8 cellular contexts compared by ENCODE assay signal in the genomic region with DNA sequence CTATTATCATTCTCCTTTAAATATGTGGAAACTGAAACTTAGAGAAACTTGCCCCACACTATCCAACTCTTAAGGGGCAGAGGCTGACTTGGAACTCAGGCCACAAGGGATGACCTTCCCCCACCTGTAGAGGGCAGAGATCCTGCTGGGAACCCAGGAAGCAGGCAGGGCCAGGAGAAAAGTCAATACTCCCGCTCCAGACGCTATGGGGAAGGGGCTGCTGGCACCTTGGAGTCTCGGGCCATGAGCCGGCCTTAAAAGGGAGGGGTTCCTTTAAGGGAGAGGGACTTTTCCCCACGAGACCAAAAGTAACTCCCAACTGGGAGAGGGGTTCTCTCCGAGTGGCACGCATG. TPM values are rescaled to one million over a fixed set of nuclear protein-coding genes. Genes with fewer than 3 reads are reported as not detected.
DNase-seq lines count a peak whose midpoint lies in the region; ATAC-seq and TF ChIP-seq lines count a peak whose summit lies in the region.

No MANE protein-coding gene starts in this region.

- H3K4me1 Mint-ChIP-seq in WTC11: peaks cover 41% of the 10 kb centered on the region
- H3K4me1 Mint-ChIP-seq in stimulated activated effector memory CD8-positive, alpha-beta T cell treated with anti-CD3 and anti-CD28 coated beads, Interleukin-12 subunit alpha, Interleukin-12 subunit beta, amount 100 ng/mL, for 72 hours: peaks cover 5% of the 10 kb centered on the region

- no peaks in the 10 kb centered on the region for H3K27me3 Mint-ChIP-seq in WTC11 (ENCODE audit: low read depth)

- DNase-seq in ACHN: peak; percentile 43
- peak; percentile 63 for DNase-seq in WTC11 (ENCODE audit: low spot score)
- DNase-seq in iPS-NIHi7 (ENCODE audit: extremely low spot score): peak; percentile 71
- no peak for DNase-seq in stimulated activated effector memory CD8-positive, alpha-beta T cell treated with anti-CD3 and anti-CD28 coated beads, Interleukin-12 subunit alpha, Interleukin-12 subunit beta, amount 100 ng/mL, for 72 hours (ENCODE audit: low spot score in 2 of 2)
- no peak for DNase-seq in occipital lobe (lab: John Stamatoyannopoulos, UW)
- no peak for DNase-seq in retina

- no peaks in the 10 kb centered on the region for H3K36me3 Mint-ChIP-seq in WTC11
- no peaks in the 10 kb centered on the region for H3K36me3 Mint-ChIP-seq in stimulated activated effector memory CD8-positive, alpha-beta T cell treated with anti-CD3 and anti-CD28 coated beads, Interleukin-12 subunit alpha, Interleukin-12 subunit beta, amount 100 ng/mL, for 72 hours

- H3K4me3 Mint-ChIP-seq in WTC11: peak overlapping the region; percentile 97
- H3K4me3 Mint-ChIP-seq in stimulated activated effector memory CD8-positive, alpha-beta T cell treated with anti-CD3 and anti-CD28 coated beads, Interleukin-12 subunit alpha, Interleukin-12 subunit beta, amount 100 ng/mL, for 72 hours: peak overlapping the region; percentile 37

- POLR2A ChIA-PET in WTC11 (lab: Charles Lee): no interaction called here

- CTCF ChIA-PET in WTC11 (lab: Charles Lee): no interaction called here

- TF ChIP-seq CTCF in WTC11 (IDR thresholded peaks at IDR 0.05): no peak

- peak overlapping the region; percentile 77 for H3K27ac Mint-ChIP-seq in WTC11
- H3K27ac Mint-ChIP-seq in stimulated activated effector memory CD8-positive, alpha-beta T cell treated with anti-CD3 and anti-CD28 coated beads, Interleukin-12 subunit alpha, Interleukin-12 subunit beta, amount 100 ng/mL, for 72 hours: no peak overlapping the region

- peaks cover 4% of the 10 kb centered on the region; the same call in 1 of the 2 replicates for H3K9me3 Mint-ChIP-seq in WTC11
- H3K9me3 Mint-ChIP-seq in stimulated activated effector memory CD8-positive, alpha-beta T cell treated with anti-CD3 and anti-CD28 coated beads, Interleukin-12 subunit alpha, Interleukin-12 subunit beta, amount 100 ng/mL, for 72 hours: peaks cover 11% of the 10 kb centered on the region

- in situ Hi-C loops in ACHN (cut with HindIII; ENCODE audit: low pct_ligation_motif_present, low pct_unique_long_range_greater_than_20kb, low sequenced_read_pairs): no loop called here

- ATAC-seq in GM19438 (IDR thresholded peaks at IDR 0.05; ENCODE audit: low read depth, unreplicated experiment) (peak; percentile 9), WTC11 (peak; percentile 64), HG03280 (IDR thresholded peaks at IDR 0.05; ENCODE audit: unreplicated experiment) (no peak)
- no peak for ATAC-seq in stimulated activated effector memory CD8-positive, alpha-beta T cell treated with anti-CD3 and anti-CD28 coated beads, Interleukin-12 subunit alpha, Interleukin-12 subunit beta, amount 100 ng/mL, for 72 hours

TF ChIP-seq in WTC11, 78 proteins besides CTCF, POLR2A, EP300 and RAD21:
- peak; percentile 43; the same call in 1 of the 2 replicates for TF ChIP-seq MYBL2 (CRISPR knock-in tag; IDR thresholded peaks at IDR 0.05)
- TF ChIP-seq, protein P1, sequence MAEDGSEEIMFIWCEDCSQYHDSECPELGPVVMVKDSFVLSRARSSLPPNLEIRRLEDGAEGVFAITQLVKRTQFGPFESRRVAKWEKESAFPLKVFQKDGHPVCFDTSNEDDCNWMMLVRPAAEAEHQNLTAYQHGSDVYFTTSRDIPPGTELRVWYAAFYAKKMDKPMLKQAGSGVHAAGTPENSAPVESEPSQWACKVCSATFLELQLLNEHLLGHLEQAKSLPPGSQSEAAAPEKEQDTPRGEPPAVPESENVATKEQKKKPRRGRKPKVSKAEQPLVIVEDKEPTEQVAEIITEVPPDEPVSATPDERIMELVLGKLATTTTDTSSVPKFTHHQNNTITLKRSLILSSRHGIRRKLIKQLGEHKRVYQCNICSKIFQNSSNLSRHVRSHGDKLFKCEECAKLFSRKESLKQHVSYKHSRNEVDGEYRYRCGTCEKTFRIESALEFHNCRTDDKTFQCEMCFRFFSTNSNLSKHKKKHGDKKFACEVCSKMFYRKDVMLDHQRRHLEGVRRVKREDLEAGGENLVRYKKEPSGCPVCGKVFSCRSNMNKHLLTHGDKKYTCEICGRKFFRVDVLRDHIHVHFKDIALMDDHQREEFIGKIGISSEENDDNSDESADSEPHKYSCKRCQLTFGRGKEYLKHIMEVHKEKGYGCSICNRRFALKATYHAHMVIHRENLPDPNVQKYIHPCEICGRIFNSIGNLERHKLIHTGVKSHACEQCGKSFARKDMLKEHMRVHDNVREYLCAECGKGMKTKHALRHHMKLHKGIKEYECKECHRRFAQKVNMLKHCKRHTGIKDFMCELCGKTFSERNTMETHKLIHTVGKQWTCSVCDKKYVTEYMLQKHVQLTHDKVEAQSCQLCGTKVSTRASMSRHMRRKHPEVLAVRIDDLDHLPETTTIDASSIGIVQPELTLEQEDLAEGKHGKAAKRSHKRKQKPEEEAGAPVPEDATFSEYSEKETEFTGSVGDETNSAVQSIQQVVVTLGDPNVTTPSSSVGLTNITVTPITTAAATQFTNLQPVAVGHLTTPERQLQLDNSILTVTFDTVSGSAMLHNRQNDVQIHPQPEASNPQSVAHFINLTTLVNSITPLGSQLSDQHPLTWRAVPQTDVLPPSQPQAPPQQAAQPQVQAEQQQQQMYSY (CRISPR knock-in tag; IDR thresholded peaks at IDR 0.05): no peak
- no peak for TF ChIP-seq SMAD3 (CRISPR knock-in tag; IDR thresholded peaks at IDR 0.05; ENCODE audit: borderline replicate concordance)
- no peak for TF ChIP-seq ZNF263 (CRISPR knock-in tag; IDR thresholded peaks at IDR 0.05; ENCODE audit: low read depth)
- TF ChIP-seq, protein P2, sequence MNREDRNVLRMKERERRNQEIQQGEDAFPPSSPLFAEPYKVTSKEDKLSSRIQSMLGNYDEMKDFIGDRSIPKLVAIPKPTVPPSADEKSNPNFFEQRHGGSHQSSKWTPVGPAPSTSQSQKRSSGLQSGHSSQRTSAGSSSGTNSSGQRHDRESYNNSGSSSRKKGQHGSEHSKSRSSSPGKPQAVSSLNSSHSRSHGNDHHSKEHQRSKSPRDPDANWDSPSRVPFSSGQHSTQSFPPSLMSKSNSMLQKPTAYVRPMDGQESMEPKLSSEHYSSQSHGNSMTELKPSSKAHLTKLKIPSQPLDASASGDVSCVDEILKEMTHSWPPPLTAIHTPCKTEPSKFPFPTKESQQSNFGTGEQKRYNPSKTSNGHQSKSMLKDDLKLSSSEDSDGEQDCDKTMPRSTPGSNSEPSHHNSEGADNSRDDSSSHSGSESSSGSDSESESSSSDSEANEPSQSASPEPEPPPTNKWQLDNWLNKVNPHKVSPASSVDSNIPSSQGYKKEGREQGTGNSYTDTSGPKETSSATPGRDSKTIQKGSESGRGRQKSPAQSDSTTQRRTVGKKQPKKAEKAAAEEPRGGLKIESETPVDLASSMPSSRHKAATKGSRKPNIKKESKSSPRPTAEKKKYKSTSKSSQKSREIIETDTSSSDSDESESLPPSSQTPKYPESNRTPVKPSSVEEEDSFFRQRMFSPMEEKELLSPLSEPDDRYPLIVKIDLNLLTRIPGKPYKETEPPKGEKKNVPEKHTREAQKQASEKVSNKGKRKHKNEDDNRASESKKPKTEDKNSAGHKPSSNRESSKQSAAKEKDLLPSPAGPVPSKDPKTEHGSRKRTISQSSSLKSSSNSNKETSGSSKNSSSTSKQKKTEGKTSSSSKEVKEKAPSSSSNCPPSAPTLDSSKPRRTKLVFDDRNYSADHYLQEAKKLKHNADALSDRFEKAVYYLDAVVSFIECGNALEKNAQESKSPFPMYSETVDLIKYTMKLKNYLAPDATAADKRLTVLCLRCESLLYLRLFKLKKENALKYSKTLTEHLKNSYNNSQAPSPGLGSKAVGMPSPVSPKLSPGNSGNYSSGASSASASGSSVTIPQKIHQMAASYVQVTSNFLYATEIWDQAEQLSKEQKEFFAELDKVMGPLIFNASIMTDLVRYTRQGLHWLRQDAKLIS (CRISPR knock-in tag; IDR thresholded peaks at IDR 0.05; ENCODE audit: borderline replicate concordance): 0 out of 2 replicates have a peak, but pooled peaks have one; percentile 49
- peak; percentile 83; the same call in 1 of the 2 replicates for TF ChIP-seq ESRRA (CRISPR knock-in tag; IDR thresholded peaks at IDR 0.05; ENCODE audit: borderline replicate concordance)
- no peak for TF ChIP-seq FOXK1 (CRISPR knock-in tag; IDR thresholded peaks at IDR 0.05)
- TF ChIP-seq, protein P3, sequence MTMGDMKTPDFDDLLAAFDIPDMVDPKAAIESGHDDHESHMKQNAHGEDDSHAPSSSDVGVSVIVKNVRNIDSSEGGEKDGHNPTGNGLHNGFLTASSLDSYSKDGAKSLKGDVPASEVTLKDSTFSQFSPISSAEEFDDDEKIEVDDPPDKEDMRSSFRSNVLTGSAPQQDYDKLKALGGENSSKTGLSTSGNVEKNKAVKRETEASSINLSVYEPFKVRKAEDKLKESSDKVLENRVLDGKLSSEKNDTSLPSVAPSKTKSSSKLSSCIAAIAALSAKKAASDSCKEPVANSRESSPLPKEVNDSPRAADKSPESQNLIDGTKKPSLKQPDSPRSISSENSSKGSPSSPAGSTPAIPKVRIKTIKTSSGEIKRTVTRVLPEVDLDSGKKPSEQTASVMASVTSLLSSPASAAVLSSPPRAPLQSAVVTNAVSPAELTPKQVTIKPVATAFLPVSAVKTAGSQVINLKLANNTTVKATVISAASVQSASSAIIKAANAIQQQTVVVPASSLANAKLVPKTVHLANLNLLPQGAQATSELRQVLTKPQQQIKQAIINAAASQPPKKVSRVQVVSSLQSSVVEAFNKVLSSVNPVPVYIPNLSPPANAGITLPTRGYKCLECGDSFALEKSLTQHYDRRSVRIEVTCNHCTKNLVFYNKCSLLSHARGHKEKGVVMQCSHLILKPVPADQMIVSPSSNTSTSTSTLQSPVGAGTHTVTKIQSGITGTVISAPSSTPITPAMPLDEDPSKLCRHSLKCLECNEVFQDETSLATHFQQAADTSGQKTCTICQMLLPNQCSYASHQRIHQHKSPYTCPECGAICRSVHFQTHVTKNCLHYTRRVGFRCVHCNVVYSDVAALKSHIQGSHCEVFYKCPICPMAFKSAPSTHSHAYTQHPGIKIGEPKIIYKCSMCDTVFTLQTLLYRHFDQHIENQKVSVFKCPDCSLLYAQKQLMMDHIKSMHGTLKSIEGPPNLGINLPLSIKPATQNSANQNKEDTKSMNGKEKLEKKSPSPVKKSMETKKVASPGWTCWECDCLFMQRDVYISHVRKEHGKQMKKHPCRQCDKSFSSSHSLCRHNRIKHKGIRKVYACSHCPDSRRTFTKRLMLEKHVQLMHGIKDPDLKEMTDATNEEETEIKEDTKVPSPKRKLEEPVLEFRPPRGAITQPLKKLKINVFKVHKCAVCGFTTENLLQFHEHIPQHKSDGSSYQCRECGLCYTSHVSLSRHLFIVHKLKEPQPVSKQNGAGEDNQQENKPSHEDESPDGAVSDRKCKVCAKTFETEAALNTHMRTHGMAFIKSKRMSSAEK (CRISPR knock-in tag; IDR thresholded peaks at IDR 0.05; ENCODE audit: borderline replicate concordance): no peak

RNA-seq across cellular contexts. Expression of a gene that starts 0.6 kb away (rescaled TPM):
- 6.3 to 6.9 TPM (median 6.7 TPM) in 3 replicates for total RNA-seq in WTC11 (2021)
- total RNA-seq in occipital lobe: 26.8 TPM

Comparison
In these comparisons a context has a peak if more than half of its experiments do, and no peak if none do; other contexts are left out.
1. DNase-seq: peak in ACHN (single experiment), WTC11 (single experiment) and iPS-NIHi7 (single experiment); none in stimulated activated effector memory CD8-positive, alpha-beta T cell treated with anti-CD3 and anti-CD28 coated beads, Interleukin-12 subunit alpha, Interleukin-12 subunit beta, amount 100 ng/mL, for 72 hours (0 of 2), occipital lobe (single experiment) and retina (single experiment).
2. ATAC-seq: peak in GM19438 (single experiment) and WTC11 (single experiment); none in stimulated activated effector memory CD8-positive, alpha-beta T cell treated with anti-CD3 and anti-CD28 coated beads, Interleukin-12 subunit alpha, Interleukin-12 subunit beta, amount 100 ng/mL, for 72 hours (single experiment) and HG03280 (single experiment).